In genomic region chr15:83132861-83133523, GRCh38 we compare ENCODE assay signal across 31 cellular contexts.
"Had no signal": no experiment of that assay in that cellular context is flagged by ENCODE, and none has a peak within 500 bp of the region (broad histone marks: within the 10 kb centered on the region; RNA-seq: fewer than 3 reads in every experiment).

No MANE protein-coding gene starts in this region.

- H3K27ac ChIP-seq: ascending aorta, brain microvascular endothelial cell, epithelial cell of prostate, esophagus squamous epithelium, gastroesophageal sphincter, heart right ventricle, hepatocyte had no signal

- H3K27me3 ChIP-seq: ascending aorta, brain microvascular endothelial cell, esophagus squamous epithelium, gastroesophageal sphincter, heart right ventricle, hepatocyte had no signal

- FAIRE-seq: bronchial epithelial cell, colon, endometrium, endothelial cell of umbilical vein had no signal

- H3K9me3 ChIP-seq: ascending aorta, esophagus squamous epithelium, gastroesophageal sphincter, heart right ventricle had no signal

- H3K4me3 ChIP-seq: ascending aorta, esophagus squamous epithelium, gastroesophageal sphincter, heart right ventricle, hepatocyte had no signal

- H2AFZ ChIP-seq: hepatocyte had no signal

- H3K4me1 ChIP-seq: ascending aorta, esophagus squamous epithelium, gastroesophageal sphincter had no signal

- H3K4me2 ChIP-seq: hepatocyte had no signal

- DNase-seq: activated CD4-positive, alpha-beta memory T cell treated with anti-CD3 and anti-CD28 coated beads, Interleukin-2, amount 10 ng/mL, durations not matched to agents 7 days and 5 days; activated CD4-positive, alpha-beta T cell treated with anti-CD3 and anti-CD28 coated beads for 4 hours; activated CD4-positive, alpha-beta T cell treated with anti-CD3 and anti-CD28 coated beads, Interleukin-2, amount 10 ng/mL, durations not matched to agents 7 days and 5 days; activated CD4-positive, alpha-beta T cell treated with anti-CD3 and anti-CD28 coated beads, Interleukin-2, amount 50 U/mL, for 4 hours; activated CD4-positive, CD25-positive, alpha-beta regulatory T cell; activated CD4-positive, CD25-positive, alpha-beta regulatory T cell treated with anti-CD3 and anti-CD28 coated beads, Interleukin-2, amount 50 U/mL, for 72 hours; activated CD8-positive, alpha-beta memory T cell treated with anti-CD3 and anti-CD28 coated beads, Interleukin-2, amount 50 U/mL, for 48 hours; activated gamma-delta T cell; activated naive CD4-positive, alpha-beta T cell; activated naive CD4-positive, alpha-beta T cell treated with anti-CD3 and anti-CD28 coated beads, Interleukin-2, amount 10 ng/mL, durations not matched to agents 7 days and 5 days; activated naive CD8-positive, alpha-beta T cell treated with anti-CD3 and anti-CD28 coated beads, Interleukin-2, amount 10 ng/mL, durations not matched to agents 7 days and 5 days; activated T-cell treated with anti-CD3 and anti-CD28 coated beads for 4 hours; activated T-cell treated with anti-CD3 and anti-CD28 coated beads, Interleukin-2, amount 50 U/mL, for 24 hours; activated T-cell treated with anti-CD3 and anti-CD28 coated beads, Interleukin-2, amount 50 U/mL, for 72 hours; brain microvascular endothelial cell; cortex of kidney; dermis blood vessel endothelial cell; effector CD4-positive, alpha-beta T cell; esophagus squamous epithelium; foreskin melanocyte; heart right ventricle; T-helper 2 cell had no signal

- ATAC-seq: activated naive CD4-positive, alpha-beta T cell treated with anti-CD3 and anti-CD28 coated beads, Interleukin-2, amount 50 U/mL, for 72 hours; activated T-cell treated with anti-CD3 and anti-CD28 coated beads, Interleukin-2, amount 50 U/mL, for 72 hours; gastroesophageal sphincter; heart right ventricle had no signal

- H3K79me2 ChIP-seq: hepatocyte had no signal
